Comparison of ENCODE assay signal across 22 cellular contexts in the genomic region with DNA sequence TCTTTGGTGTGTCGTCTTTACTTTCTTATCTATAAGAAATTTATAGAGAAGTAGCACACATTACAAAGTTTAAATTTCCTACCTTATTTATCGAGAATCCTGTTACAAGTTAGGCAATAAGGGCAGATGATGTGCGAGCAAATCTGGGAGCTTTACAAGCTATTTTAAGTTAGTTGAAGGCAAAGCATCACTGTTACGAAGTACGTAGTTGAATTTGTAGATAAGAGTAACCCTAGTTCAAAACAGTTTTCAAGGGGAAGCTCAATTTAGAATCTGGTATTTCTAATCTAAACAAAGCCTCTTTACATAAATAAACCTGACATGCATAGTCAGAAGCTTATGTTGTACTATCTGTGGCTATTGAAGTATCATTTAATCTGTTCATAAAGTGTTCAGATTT. TPM values are rescaled to one million over a fixed set of nuclear protein-coding genes. Genes with fewer than 3 reads are reported as not detected.
DNase-seq lines count a peak whose midpoint lies in the region; ATAC-seq and TF ChIP-seq lines count a peak whose summit lies in the region.
"Had no signal": no experiment of that assay in that cellular context is flagged by ENCODE, and none has a peak within 500 bp of the region (broad histone marks: within the 10 kb centered on the region; RNA-seq: fewer than 3 reads in every experiment).

No MANE protein-coding gene starts in this region.

- H3K27me3 ChIP-seq in heart right ventricle (no peaks in the 10 kb centered on the region), stomach (no peaks in the 10 kb centered on the region)
- H3K27me3 ChIP-seq: neutrophil had no signal

- no peak for DNase-seq in Right ventricle myocardium superior
- DNase-seq in Right ventricle myocardium inferior (ENCODE audit: missing footprints) = no peak
- DNase-seq in astrocyte of the spinal cord (ENCODE audit: low read depth, low spot score) = peak; percentile 30
- no peak for DNase-seq in heart right ventricle
- DNase-seq in SKM-1 (lab: John Stamatoyannopoulos, UW; ENCODE audit: unreplicated experiment) = no peak
- no peak for DNase-seq in stomach
- DNase-seq: activated CD4-positive, alpha-beta memory T cell treated with anti-CD3 and anti-CD28 coated beads for 36 hours; activated CD4-positive, CD25-positive, alpha-beta regulatory T cell; activated naive CD8-positive, alpha-beta T cell treated with anti-CD3 and anti-CD28 coated beads for 36 hours; CD4-positive, alpha-beta memory T cell; DMS 273 treated with DMSO at 0.1 percent for 48 hours; effector memory CD4-positive, alpha-beta T cell; erythroblast; NCI-H1105 treated with DMSO at 0.1 percent for 48 hours; NCI-H82; PC-3; psoas muscle; SHP77 had no signal

- peaks cover 0 to 16% (median 0%) of the 10 kb centered on the region in 9 donors for H3K4me1 ChIP-seq in heart right ventricle
- no peaks in the 10 kb centered on the region for H3K4me1 ChIP-seq in urinary bladder (ENCODE audit: insufficient read depth)
- H3K4me1 ChIP-seq in stomach = peaks cover 0 to 6% (median 0%) of the 10 kb centered on the region in 4 donors

- 37 to 53% methylated on average over 5 of the region's 5 CpGs for WGBS in heart right ventricle, 2 donors
- 24% methylated on average over 5 of the region's 5 CpGs for WGBS in urinary bladder
- WGBS in stomach, 5 donors = 72 to 78% (median 75%) methylated on average over 5 of the region's 5 CpGs

- TF ChIP-seq EP300 in stomach (IDR thresholded peaks at IDR 0.05) = no peak

- intact Hi-C loops in Right ventricle myocardium superior (cut with DNase I) (no loop called here), Right ventricle myocardium inferior (cut with DNase I) (no loop called here), heart right ventricle (cut with DNase I) (no loop called here), stomach (cut with DNase I; ENCODE audit: low total_unique reads) (no loop called here)

- peak; percentile 79 for ATAC-seq in Right ventricle myocardium superior (ENCODE audit: poor library complexity)
- no peak for ATAC-seq in Right ventricle myocardium inferior
- peak in 6 of 8 donors; percentile 47 to 90 (median 71) for ATAC-seq in heart right ventricle
- no peak for ATAC-seq in GM21529 (IDR thresholded peaks at IDR 0.05; ENCODE audit: unreplicated experiment)

- H3K4me3 ChIP-seq in astrocyte of the spinal cord (ENCODE audit: low read depth, low read length) = no peak overlapping the region
- peak overlapping the region in 4 of 10 donors; percentile 1 to 19 (median 13) for H3K4me3 ChIP-seq in heart right ventricle
- no peak overlapping the region for H3K4me3 ChIP-seq in urinary bladder (ENCODE audit: low read depth, low read length)
- no peak overlapping the region for H3K4me3 ChIP-seq in stomach
- H3K4me3 ChIP-seq: psoas muscle had no signal

- H3K27ac ChIP-seq in heart right ventricle (peak overlapping the region in 7 of 10 donors; percentile 7 to 73 (median 50)), urinary bladder (ENCODE audit: low read depth) (peak overlapping the region; percentile 10), stomach (no peak overlapping the region)
- H3K27ac ChIP-seq: 22Rv1, neutrophil, psoas muscle had no signal

- H3K9me3 ChIP-seq in heart right ventricle = no peaks in the 10 kb centered on the region
- no peaks in the 10 kb centered on the region for H3K9me3 ChIP-seq in stomach
- H3K9me3 ChIP-seq: neutrophil, psoas muscle had no signal

- TF ChIP-seq CTCF in astrocyte of the spinal cord (IDR thresholded peaks at IDR 0.05; ENCODE audit: low read depth, low read length) (no peak), heart right ventricle (IDR thresholded peaks at IDR 0.05) (no peak), stomach (IDR thresholded peaks at IDR 0.05) (no peak)

- peaks cover 0 to 41% (median 0%) of the 10 kb centered on the region in 9 donors for H3K36me3 ChIP-seq in heart right ventricle
- H3K36me3 ChIP-seq in urinary bladder (ENCODE audit: insufficient read depth) = peaks cover 3% of the 10 kb centered on the region
- peaks cover 0 to 16% (median 12%) of the 10 kb centered on the region in 4 donors for H3K36me3 ChIP-seq in stomach

- in situ Hi-C loops in astrocyte of the spinal cord (cut with HindIII; ENCODE audit: low sequenced_read_pairs) = no loop called here

- TF ChIP-seq POLR2A in stomach (IDR thresholded peaks at IDR 0.05) = no peak

RNA-seq across cellular contexts. Expression of a gene that starts 8.4 kb away (rescaled TPM):
- total RNA-seq in Right ventricle myocardium superior (4.2 TPM), Right ventricle myocardium inferior (4.1 TPM), heart right ventricle (10 to 100 TPM in 1 of 10 donors, 1 to 10 TPM in 9; 2.4 to 11.4 (median 6.3) TPM), urinary bladder (3.8 TPM), stomach (1 to 10 TPM in 1 of 5 donors, under 1 TPM in 2, not detected in 2; 0.45 to 2.2 (median 0.72) TPM)
- polyA plus RNA-seq in heart right ventricle (1 to 10 TPM; 1.2 to 1.4 TPM), urinary bladder (1.2 TPM), stomach (under 1 TPM; 0.50 to 0.76 (median 0.62) TPM)

Comparison
In these comparisons a context has a peak if more than half of its experiments do, and no peak if none do; other contexts are left out.
1. ATAC-seq: peak in Right ventricle myocardium superior (single experiment) and heart right ventricle (6 of 8); none in Right ventricle myocardium inferior (single experiment) and GM21529 (single experiment).
2. H3K27ac ChIP-seq: peak in heart right ventricle (7 of 10) and urinary bladder (single experiment); none in stomach (0 of 5).